Comparison of ENCODE assay signal across 13 cellular contexts in the genomic region with DNA sequence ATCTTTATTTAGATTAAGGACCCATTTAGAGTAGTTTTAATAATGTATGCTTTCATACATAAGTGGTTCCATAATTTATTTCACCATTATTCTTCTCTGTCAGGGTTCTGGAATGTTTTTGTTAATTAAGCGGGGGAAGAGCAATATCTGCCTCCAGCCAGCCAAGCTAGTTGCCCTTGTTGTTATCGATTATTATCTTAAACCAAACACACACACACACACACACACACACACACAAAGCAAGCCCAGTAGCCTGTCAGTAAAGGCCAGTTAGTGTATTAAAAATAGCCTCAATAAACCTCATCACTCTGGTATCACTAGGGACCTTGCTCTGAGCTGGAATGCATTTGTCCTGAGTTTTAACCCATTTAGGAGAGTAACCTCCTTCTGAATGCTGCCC.
A peak's percentile ranks its signal among the peaks of the same experiment; 100 is the strongest.
DNase-seq lines count a peak whose midpoint lies in the region; ATAC-seq and TF ChIP-seq lines count a peak whose summit lies in the region.
"Had no signal": no experiment of that assay in that cellular context is flagged by ENCODE, and none has a peak within 500 bp of the region (broad histone marks: within the 10 kb centered on the region; RNA-seq: fewer than 3 reads in every experiment).

No MANE protein-coding gene starts in this region.

- ATAC-seq in CD4-positive, alpha-beta T cell (ENCODE audit: poor library complexity): no peak
- ATAC-seq in naive thymus-derived CD8-positive, alpha-beta T cell: no peak
- no peak for ATAC-seq in GM21786 (IDR thresholded peaks at IDR 0.05; ENCODE audit: unreplicated experiment)
- ATAC-seq: gastroesophageal sphincter, WTC11 had no signal

- H3K27me3 Mint-ChIP-seq in CD4-positive, alpha-beta T cell: no peaks in the 10 kb centered on the region
- H3K27me3 Mint-ChIP-seq in brain: peaks cover 2% of the 10 kb centered on the region
- H3K27me3 Mint-ChIP-seq in naive thymus-derived CD8-positive, alpha-beta T cell: no peaks in the 10 kb centered on the region
- H3K27me3 Mint-ChIP-seq: progenitor cell of endocrine pancreas had no signal

- no peaks in the 10 kb centered on the region for H3K9me3 ChIP-seq in CD4-positive, alpha-beta T cell (ENCODE audit: control insufficient read depth, low read length)
- H3K9me3 ChIP-seq in HEK293 (ENCODE audit: control insufficient read depth, insufficient read depth, low read depth, low read length): no peaks in the 10 kb centered on the region
- H3K9me3 ChIP-seq in GM23248 (ENCODE audit: low read depth): no peaks in the 10 kb centered on the region
- H3K9me3 ChIP-seq: gastroesophageal sphincter had no signal

- POLR2A ChIA-PET in CD4-positive, alpha-beta T cell (lab: Charles Lee): interaction anchor here (0.7 to 12.9 kb wide), 9 partner anchors 11 to 130 kb away, joined by 3 to 1077 read pairs (median 11); a partner anchor contains a TSS
- POLR2A ChIA-PET in HEK293 (lab: Yijun Ruan, JAX): interaction anchor here (1.7 kb wide), 1 partner anchor 16 kb away, joined by 5 read pairs; no protein-coding TSS in a partner anchor
- POLR2A ChIA-PET in naive thymus-derived CD8-positive, alpha-beta T cell (lab: Charles Lee): interaction anchor here (0.7 to 24.2 kb wide), 5 partner anchors 11 to 109 kb away, joined by 3 to 970 read pairs (median 10); no protein-coding TSS in a partner anchor

- H3K9me3 Mint-ChIP-seq in CD4-positive, alpha-beta T cell: no peaks in the 10 kb centered on the region
- no peaks in the 10 kb centered on the region for H3K9me3 Mint-ChIP-seq in brain
- H3K9me3 Mint-ChIP-seq in naive thymus-derived CD8-positive, alpha-beta T cell: no peaks in the 10 kb centered on the region
- H3K9me3 Mint-ChIP-seq: WTC11 had no signal

- no peaks in the 10 kb centered on the region for H3K27me3 ChIP-seq in CD4-positive, alpha-beta T cell (ENCODE audit: control insufficient read depth, insufficient read depth, low read length)
- no peaks in the 10 kb centered on the region for H3K27me3 ChIP-seq in GM23248 (replicated peaks; ENCODE audit: insufficient read depth)
- H3K27me3 ChIP-seq: gastroesophageal sphincter had no signal

- no peak for TF ChIP-seq CTCF in CD4-positive, alpha-beta T cell (IDR thresholded peaks at IDR 0.05)
- no peak for TF ChIP-seq CTCF in HEK293 (tag by site-specific recombination; IDR thresholded peaks at IDR 0.05)
- no peak for TF ChIP-seq CTCF in brain (conservative IDR thresholded peaks at IDR 0.05)

- peak overlapping the region; percentile 86 for H3K4me3 Mint-ChIP-seq in CD4-positive, alpha-beta T cell
- H3K4me3 Mint-ChIP-seq in brain: peak overlapping the region in 3 of 5 experiments; percentile 5 to 20 (median 10)
- peak overlapping the region; percentile 64 to 88 (median 83) for H3K4me3 Mint-ChIP-seq in naive thymus-derived CD8-positive, alpha-beta T cell
- H3K4me3 Mint-ChIP-seq: WTC11 had no signal

- no peaks in the 10 kb centered on the region for H3K36me3 ChIP-seq in HEK293 (ENCODE audit: control insufficient read depth in 2 of 2, insufficient read depth in 1 of 2, low read length in 2 of 2)
- no peaks in the 10 kb centered on the region for H3K36me3 ChIP-seq in GM23248 (ENCODE audit: low read depth)
- H3K36me3 ChIP-seq: gastroesophageal sphincter had no signal

- H3K4me3 ChIP-seq in HEK293 (ENCODE audit: low read depth, low read length) (no peak overlapping the region), GM23248 (no peak overlapping the region)
- H3K4me3 ChIP-seq: gastroesophageal sphincter had no signal

- 81 to 88% methylated on average over 2 of the region's 2 CpGs for WGBS in GM23248 (ENCODE audit: low coverage in 1 of 2, low lambda C conversion rate in 2 of 2, missing lambda C conversion rate in 2 of 2), 2 experiments

- H3K9ac ChIP-seq in GM23248: no peak overlapping the region

- peaks cover 99% of the 10 kb centered on the region for H3K4me1 Mint-ChIP-seq in CD4-positive, alpha-beta T cell (ENCODE audit: low read depth)
- H3K4me1 Mint-ChIP-seq in brain: peaks cover 100% of the 10 kb centered on the region
- peaks cover 45 to 100% (median 99%) of the 10 kb centered on the region in 4 donors for H3K4me1 Mint-ChIP-seq in naive thymus-derived CD8-positive, alpha-beta T cell

- in situ Hi-C loops in GM23248 (cut with MboI): no loop called here

- intact Hi-C loops in CD4-positive, alpha-beta T cell (cut with DNase I, micrococcal nuclease): loop anchor here (1.0 to 5.0 kb wide), 3 partner anchors 18 to 36 kb away; no protein-coding TSS in a partner anchor

- H4K20me1 ChIP-seq in GM23248 (ENCODE audit: insufficient read depth): no peaks in the 10 kb centered on the region

- H3K27ac ChIP-seq in CD4-positive, alpha-beta T cell (ENCODE audit: low read depth, low read length): peak overlapping the region; percentile 89
- H3K27ac ChIP-seq in HEK293 (ENCODE audit: extremely low read depth, low read depth, low read length): no peak overlapping the region; the same call in 1 of the 2 replicates
- no peak overlapping the region for H3K27ac ChIP-seq in GM23248

- H2AFZ ChIP-seq in GM23248: no peak overlapping the region

- CTCF ChIA-PET in CD4-positive, alpha-beta T cell (lab: Charles Lee): interaction anchor here (1.8 to 9.4 kb wide), 5 partner anchors 16 to 122 kb away, joined by 4 to 107 read pairs (median 5); no protein-coding TSS in a partner anchor
- CTCF ChIA-PET in HEK293 (lab: Yijun Ruan, JAX): no interaction called here

- no peaks in the 10 kb centered on the region for H3F3A ChIP-seq in GM23248 (ENCODE audit: insufficient read depth)

- H3K4me2 ChIP-seq in GM23248 (ENCODE audit: unreplicated experiment): no peak overlapping the region

- peak overlapping the region; percentile 97 for H3K27ac Mint-ChIP-seq in CD4-positive, alpha-beta T cell
- peak overlapping the region; percentile 23 to 83 (median 63) for H3K27ac Mint-ChIP-seq in brain
- peak overlapping the region in 9 of 10 donors; percentile 96 to 100 (median 98) for H3K27ac Mint-ChIP-seq in naive thymus-derived CD8-positive, alpha-beta T cell
- H3K27ac Mint-ChIP-seq: progenitor cell of endocrine pancreas had no signal

- DNase-seq in CD4-positive, alpha-beta T cell: no peak
- no peak for DNase-seq in naive thymus-derived CD8-positive, alpha-beta T cell
- DNase-seq in GM23248: no peak
- DNase-seq in NCI-H524 treated with DMSO at 0.1 percent for 48 hours (lab: John Stamatoyannopoulos, UW): no peak
- no peak for DNase-seq in NCI-H226
- DNase-seq: MV-4-11; stimulated activated CD4-positive, alpha-beta T cell treated with anti-CD3 and anti-CD28 coated beads, Interleukin-1b, Interleukin-23, amount 100 ng/mL, for 48 hours had no signal

- H3K4me1 ChIP-seq in HEK293 (ENCODE audit: control insufficient read depth, insufficient read depth, low read length) (peaks cover 64% of the 10 kb centered on the region), GM23248 (ENCODE audit: insufficient read depth) (no peaks in the 10 kb centered on the region)

- no peaks in the 10 kb centered on the region for H3K9me2 ChIP-seq in GM23248 (ENCODE audit: insufficient read depth)

- no peaks in the 10 kb centered on the region for H3K36me3 Mint-ChIP-seq in CD4-positive, alpha-beta T cell (ENCODE audit: low read depth)
- no peaks in the 10 kb centered on the region for H3K36me3 Mint-ChIP-seq in brain
- no peaks in the 10 kb centered on the region for H3K36me3 Mint-ChIP-seq in naive thymus-derived CD8-positive, alpha-beta T cell
- H3K36me3 Mint-ChIP-seq: WTC11 had no signal

- no peaks in the 10 kb centered on the region for H3K79me2 ChIP-seq in GM23248 (ENCODE audit: insufficient read depth)

TF ChIP-seq in HEK293, 187 proteins besides CTCF, POLR2A, EP300 and RAD21 (continues in another document):
- TF ChIP-seq GFI1B (tag by site-specific recombination; IDR thresholded peaks at IDR 0.05) (no peak), OSR2 (tag by site-specific recombination; IDR thresholded peaks at IDR 0.05) (peak; percentile 7; the same call in 1 of the 2 replicates), FEZF1 (tag by site-specific recombination; IDR thresholded peaks at IDR 0.05) (peak; percentile 75), ZBTB17 (tag by site-specific recombination; IDR thresholded peaks at IDR 0.05) (peak; percentile 74; the same call in 1 of the 2 replicates), KLF7 (tag by site-specific recombination; IDR thresholded peaks at IDR 0.05; ENCODE audit: borderline replicate concordance) (no peak)
- TF ChIP-seq, protein P1, sequence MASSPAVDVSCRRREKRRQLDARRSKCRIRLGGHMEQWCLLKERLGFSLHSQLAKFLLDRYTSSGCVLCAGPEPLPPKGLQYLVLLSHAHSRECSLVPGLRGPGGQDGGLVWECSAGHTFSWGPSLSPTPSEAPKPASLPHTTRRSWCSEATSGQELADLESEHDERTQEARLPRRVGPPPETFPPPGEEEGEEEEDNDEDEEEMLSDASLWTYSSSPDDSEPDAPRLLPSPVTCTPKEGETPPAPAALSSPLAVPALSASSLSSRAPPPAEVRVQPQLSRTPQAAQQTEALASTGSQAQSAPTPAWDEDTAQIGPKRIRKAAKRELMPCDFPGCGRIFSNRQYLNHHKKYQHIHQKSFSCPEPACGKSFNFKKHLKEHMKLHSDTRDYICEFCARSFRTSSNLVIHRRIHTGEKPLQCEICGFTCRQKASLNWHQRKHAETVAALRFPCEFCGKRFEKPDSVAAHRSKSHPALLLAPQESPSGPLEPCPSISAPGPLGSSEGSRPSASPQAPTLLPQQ (tag by site-specific recombination; IDR thresholded peaks at IDR 0.05): no peak
- TF ChIP-seq, protein P2, sequence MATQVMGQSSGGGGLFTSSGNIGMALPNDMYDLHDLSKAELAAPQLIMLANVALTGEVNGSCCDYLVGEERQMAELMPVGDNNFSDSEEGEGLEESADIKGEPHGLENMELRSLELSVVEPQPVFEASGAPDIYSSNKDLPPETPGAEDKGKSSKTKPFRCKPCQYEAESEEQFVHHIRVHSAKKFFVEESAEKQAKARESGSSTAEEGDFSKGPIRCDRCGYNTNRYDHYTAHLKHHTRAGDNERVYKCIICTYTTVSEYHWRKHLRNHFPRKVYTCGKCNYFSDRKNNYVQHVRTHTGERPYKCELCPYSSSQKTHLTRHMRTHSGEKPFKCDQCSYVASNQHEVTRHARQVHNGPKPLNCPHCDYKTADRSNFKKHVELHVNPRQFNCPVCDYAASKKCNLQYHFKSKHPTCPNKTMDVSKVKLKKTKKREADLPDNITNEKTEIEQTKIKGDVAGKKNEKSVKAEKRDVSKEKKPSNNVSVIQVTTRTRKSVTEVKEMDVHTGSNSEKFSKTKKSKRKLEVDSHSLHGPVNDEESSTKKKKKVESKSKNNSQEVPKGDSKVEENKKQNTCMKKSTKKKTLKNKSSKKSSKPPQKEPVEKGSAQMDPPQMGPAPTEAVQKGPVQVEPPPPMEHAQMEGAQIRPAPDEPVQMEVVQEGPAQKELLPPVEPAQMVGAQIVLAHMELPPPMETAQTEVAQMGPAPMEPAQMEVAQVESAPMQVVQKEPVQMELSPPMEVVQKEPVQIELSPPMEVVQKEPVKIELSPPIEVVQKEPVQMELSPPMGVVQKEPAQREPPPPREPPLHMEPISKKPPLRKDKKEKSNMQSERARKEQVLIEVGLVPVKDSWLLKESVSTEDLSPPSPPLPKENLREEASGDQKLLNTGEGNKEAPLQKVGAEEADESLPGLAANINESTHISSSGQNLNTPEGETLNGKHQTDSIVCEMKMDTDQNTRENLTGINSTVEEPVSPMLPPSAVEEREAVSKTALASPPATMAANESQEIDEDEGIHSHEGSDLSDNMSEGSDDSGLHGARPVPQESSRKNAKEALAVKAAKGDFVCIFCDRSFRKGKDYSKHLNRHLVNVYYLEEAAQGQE (tag by site-specific recombination; IDR thresholded peaks at IDR 0.05): no peak

Comparison
In these comparisons a context has a peak if more than half of its experiments do, and no peak if none do; other contexts are left out.
1. H3K4me3 Mint-ChIP-seq: peak in every context shown above with its lines; median percentile 86 in CD4-positive, alpha-beta T cell; 83 in naive thymus-derived CD8-positive, alpha-beta T cell; 10 in brain.